Comparison of ENCODE assay signal across 12 cellular contexts in genomic region chr9:73199886-73200285, GRCh38. TPM values are rescaled to one million over a fixed set of nuclear protein-coding genes. Genes with fewer than 3 reads are reported as not detected.
DNase-seq lines count a peak whose midpoint lies in the region; ATAC-seq, FAIRE-seq and TF ChIP-seq lines count a peak whose summit lies in the region.
"Had no signal": no experiment of that assay in that cellular context is flagged by ENCODE, and none has a peak within 500 bp of the region (broad histone marks: within the 10 kb centered on the region; RNA-seq: fewer than 3 reads in every experiment).

No MANE protein-coding gene starts in this region.

- no peaks in the 10 kb centered on the region for H3K9me3 Mint-ChIP-seq in activated CD8-positive, alpha-beta T cell treated with anti-CD3 and anti-CD28 coated beads for 36 hours
- no peaks in the 10 kb centered on the region for H3K9me3 Mint-ChIP-seq in activated CD8-positive, alpha-beta T cell treated with anti-CD3 and anti-CD28 coated beads, Interleukin-2, amount 10 ng/mL, durations not matched to agents 7 days and 5 days (ENCODE audit: insufficient read depth)
- H3K9me3 Mint-ChIP-seq: CD8-positive, alpha-beta T cell had no signal

- no peak for ATAC-seq in activated CD8-positive, alpha-beta T cell treated with anti-CD3 and anti-CD28 coated beads for 36 hours
- no peak for ATAC-seq in activated CD8-positive, alpha-beta T cell treated with anti-CD3 and anti-CD28 coated beads, Interleukin-2, amount 10 ng/mL, durations not matched to agents 7 days and 5 days
- ATAC-seq in esophagus mucosa: peak; percentile 68
- peak; percentile 39 for ATAC-seq in upper lobe of right lung
- ATAC-seq in stimulated activated naive CD8-positive, alpha-beta T cell treated with anti-CD3 and anti-CD28 coated beads, Interleukin-15, Interleukin-2, amounts not matched to agents 100 U/mL and 50 U/mL, for 24 hours: no peak
- ATAC-seq: CD8-positive, alpha-beta T cell had no signal

- no peaks in the 10 kb centered on the region for H3K4me1 Mint-ChIP-seq in activated CD8-positive, alpha-beta T cell treated with anti-CD3 and anti-CD28 coated beads for 36 hours (ENCODE audit: low read depth)
- H3K4me1 Mint-ChIP-seq in activated CD8-positive, alpha-beta T cell treated with anti-CD3 and anti-CD28 coated beads, Interleukin-2, amount 10 ng/mL, durations not matched to agents 7 days and 5 days (ENCODE audit: low read depth): no peaks in the 10 kb centered on the region

- no peak for FAIRE-seq in frontal cortex (lab: Jason Lieb, UNC)

- intact Hi-C loops in activated CD8-positive, alpha-beta T cell treated with anti-CD3 and anti-CD28 coated beads for 36 hours (cut with micrococcal nuclease): no loop called here
- intact Hi-C loops in upper lobe of right lung (cut with DNase I): no loop called here

- H3K4me3 ChIP-seq in upper lobe of right lung: no peak overlapping the region
- H3K4me3 ChIP-seq: lung had no signal

- no peaks in the 10 kb centered on the region for H3K9me3 ChIP-seq in upper lobe of right lung

- no peaks in the 10 kb centered on the region for H3K36me3 Mint-ChIP-seq in activated CD8-positive, alpha-beta T cell treated with anti-CD3 and anti-CD28 coated beads for 36 hours (ENCODE audit: low read depth)
- H3K36me3 Mint-ChIP-seq in activated CD8-positive, alpha-beta T cell treated with anti-CD3 and anti-CD28 coated beads, Interleukin-2, amount 10 ng/mL, durations not matched to agents 7 days and 5 days (ENCODE audit: low read depth): no peaks in the 10 kb centered on the region
- H3K36me3 Mint-ChIP-seq: CD8-positive, alpha-beta T cell had no signal

- H3K4me3 Mint-ChIP-seq in activated CD8-positive, alpha-beta T cell treated with anti-CD3 and anti-CD28 coated beads for 36 hours: no peak overlapping the region
- H3K4me3 Mint-ChIP-seq in activated CD8-positive, alpha-beta T cell treated with anti-CD3 and anti-CD28 coated beads, Interleukin-2, amount 10 ng/mL, durations not matched to agents 7 days and 5 days: no peak overlapping the region
- H3K4me3 Mint-ChIP-seq: CD8-positive, alpha-beta T cell had no signal

- POLR2A ChIA-PET in activated CD8-positive, alpha-beta T cell treated with anti-CD3 and anti-CD28 coated beads for 36 hours (lab: Charles Lee): no interaction called here
- POLR2A ChIA-PET in activated CD8-positive, alpha-beta T cell treated with anti-CD3 and anti-CD28 coated beads, Interleukin-2, amount 10 ng/mL, durations not matched to agents 7 days and 5 days (lab: Charles Lee): no interaction called here

- no peak for TF ChIP-seq CTCF in activated CD8-positive, alpha-beta T cell treated with anti-CD3 and anti-CD28 coated beads for 36 hours (IDR thresholded peaks at IDR 0.05)
- TF ChIP-seq CTCF in upper lobe of right lung (IDR thresholded peaks at IDR 0.05): no peak

- H3K27me3 ChIP-seq in upper lobe of right lung: no peaks in the 10 kb centered on the region

- H3K27me3 Mint-ChIP-seq in activated CD8-positive, alpha-beta T cell treated with anti-CD3 and anti-CD28 coated beads for 36 hours: peaks cover 8% of the 10 kb centered on the region
- peaks cover 11% of the 10 kb centered on the region for H3K27me3 Mint-ChIP-seq in activated CD8-positive, alpha-beta T cell treated with anti-CD3 and anti-CD28 coated beads, Interleukin-2, amount 10 ng/mL, durations not matched to agents 7 days and 5 days (ENCODE audit: low read depth)

- DNase-seq in activated CD8-positive, alpha-beta T cell treated with anti-CD3 and anti-CD28 coated beads for 36 hours: peak; percentile 23
- DNase-seq in activated CD8-positive, alpha-beta T cell treated with anti-CD3 and anti-CD28 coated beads, Interleukin-2, amount 10 ng/mL, durations not matched to agents 7 days and 5 days: no peak
- peak; percentile 48 for DNase-seq in OCI-M2 (lab: John Stamatoyannopoulos, UW; ENCODE audit: unreplicated experiment)
- no peak for DNase-seq in upper lobe of right lung
- no peak for DNase-seq in stimulated activated naive CD8-positive, alpha-beta T cell treated with anti-CD3 and anti-CD28 coated beads, Interleukin-15, Interleukin-2, amounts not matched to agents 100 U/mL and 50 U/mL, for 24 hours
- DNase-seq in AG08395 (ENCODE audit: low spot score): no peak
- DNase-seq in frontal cortex (ENCODE audit: low spot score in 2 of 2): no peak
- DNase-seq: CD8-positive, alpha-beta T cell; dorsolateral prefrontal cortex; SIG-M5 had no signal

- H3K36me3 ChIP-seq in upper lobe of right lung: no peaks in the 10 kb centered on the region

- no peak overlapping the region for H3K27ac ChIP-seq in upper lobe of right lung
- H3K27ac ChIP-seq: dorsolateral prefrontal cortex had no signal

- CTCF ChIA-PET in activated CD8-positive, alpha-beta T cell treated with anti-CD3 and anti-CD28 coated beads for 36 hours (lab: Charles Lee): interaction anchor here (0.6 to 4.3 kb wide), 14 partner anchors 11 to 831 kb away, joined by 3 to 14 read pairs (median 3); no protein-coding TSS in a partner anchor
- CTCF ChIA-PET in activated CD8-positive, alpha-beta T cell treated with anti-CD3 and anti-CD28 coated beads, Interleukin-2, amount 10 ng/mL, durations not matched to agents 7 days and 5 days (lab: Charles Lee): interaction anchor here (0.6 to 2.6 kb wide), 13 partner anchors 9 to 1180 kb away, joined by 3 to 9 read pairs (median 4); no protein-coding TSS in a partner anchor

- no peaks in the 10 kb centered on the region for H3K4me1 ChIP-seq in upper lobe of right lung

- no peak overlapping the region for H3K27ac Mint-ChIP-seq in activated CD8-positive, alpha-beta T cell treated with anti-CD3 and anti-CD28 coated beads for 36 hours
- H3K27ac Mint-ChIP-seq in activated CD8-positive, alpha-beta T cell treated with anti-CD3 and anti-CD28 coated beads, Interleukin-2, amount 10 ng/mL, durations not matched to agents 7 days and 5 days: no peak overlapping the region
- H3K27ac Mint-ChIP-seq: CD8-positive, alpha-beta T cell had no signal

RNA-seq across cellular contexts. Expression of gene ANXA1, which starts 48.2 kb away (rescaled TPM):
- total RNA-seq in activated CD8-positive, alpha-beta T cell treated with anti-CD3 and anti-CD28 coated beads for 36 hours: 10 to 100 TPM; 33.5 to 36.5 TPM
- 10 to 100 TPM; 88.2 to 90.8 TPM for total RNA-seq in activated CD8-positive, alpha-beta T cell treated with anti-CD3 and anti-CD28 coated beads, Interleukin-2, amount 10 ng/mL, durations not matched to agents 7 days and 5 days
- total RNA-seq in esophagus mucosa (4,910 TPM), upper lobe of right lung (314 TPM), frontal cortex (8.2 TPM)

Comparison
In these comparisons a context has a peak if more than half of its experiments do, and no peak if none do; other contexts are left out.
1. DNase-seq: peak in activated CD8-positive, alpha-beta T cell treated with anti-CD3 and anti-CD28 coated beads for 36 hours (single experiment) and OCI-M2 (single experiment); none in activated CD8-positive, alpha-beta T cell treated with anti-CD3 and anti-CD28 coated beads, Interleukin-2, amount 10 ng/mL, durations not matched to agents 7 days and 5 days (single experiment), upper lobe of right lung (single experiment), stimulated activated naive CD8-positive, alpha-beta T cell treated with anti-CD3 and anti-CD28 coated beads, Interleukin-15, Interleukin-2, amounts not matched to agents 100 U/mL and 50 U/mL, for 24 hours (single experiment), AG08395 (single experiment) and frontal cortex (0 of 2).
2. ATAC-seq: peak in esophagus mucosa (single experiment) and upper lobe of right lung (single experiment); none in activated CD8-positive, alpha-beta T cell treated with anti-CD3 and anti-CD28 coated beads for 36 hours (single experiment), activated CD8-positive, alpha-beta T cell treated with anti-CD3 and anti-CD28 coated beads, Interleukin-2, amount 10 ng/mL, durations not matched to agents 7 days and 5 days (single experiment) and stimulated activated naive CD8-positive, alpha-beta T cell treated with anti-CD3 and anti-CD28 coated beads, Interleukin-15, Interleukin-2, amounts not matched to agents 100 U/mL and 50 U/mL, for 24 hours (single experiment).
3. RNA of gene ANXA1, which starts 48.2 kb away (total RNA-seq): 4,910 TPM in esophagus mucosa (single experiment); 314 TPM in upper lobe of right lung (single experiment), 88.2 to 90.8 TPM in activated CD8-positive, alpha-beta T cell treated with anti-CD3 and anti-CD28 coated beads, Interleukin-2, amount 10 ng/mL, durations not matched to agents 7 days and 5 days, 33.5 to 36.5 TPM in activated CD8-positive, alpha-beta T cell treated with anti-CD3 and anti-CD28 coated beads for 36 hours and 8.2 TPM in frontal cortex (single experiment); every median in the first group is over 10 times any median in the second.